Comparison of ENCODE assay signal across 11 cellular contexts in genomic region chr11:61769169-61769920, GRCh38. TPM values are rescaled to one million over a fixed set of nuclear protein-coding genes. Genes with fewer than 3 reads are reported as not detected.
DNase-seq lines count a peak whose midpoint lies in the region; ATAC-seq, FAIRE-seq and TF ChIP-seq lines count a peak whose summit lies in the region.
"Had no signal": no experiment of that assay in that cellular context is flagged by ENCODE, and none has a peak within 500 bp of the region (broad histone marks: within the 10 kb centered on the region; RNA-seq: fewer than 3 reads in every experiment).

No MANE protein-coding gene starts in this region.

- CTCF ChIA-PET in HCT116 (lab: Charles Lee) = no interaction called here
- CTCF ChIA-PET in H1 (lab: Charles Lee; ENCODE audit: partially characterized antibody) = interaction anchor here (0.8 to 5.3 kb wide), 5 partner anchors 13 to 63 kb away, joined by 3 to 26 read pairs (median 4); no protein-coding TSS in a partner anchor

- H3K14ac ChIP-seq in H1 (ENCODE audit: insufficient read length) = no peak overlapping the region

- no peak overlapping the region; the same call in none of the 2 replicates for H3K18ac ChIP-seq in H1 (ENCODE audit: extremely low read depth, low read length)

- peak; percentile 57 for ATAC-seq in HCT116
- ATAC-seq: activated CD8-positive, alpha-beta T cell treated with anti-CD3 and anti-CD28 coated beads, Interleukin-2, amount 10 ng/mL, durations not matched to agents 7 days and 5 days had no signal

- intact Hi-C loops in HCT116 (cut with micrococcal nuclease) = no loop called here

- no peaks in the 10 kb centered on the region for H3F3A ChIP-seq in smooth muscle cell (ENCODE audit: low read depth)

- no peak overlapping the region for H3K4ac ChIP-seq in H1 (replicated peaks; ENCODE audit: insufficient read length, low read depth, low read length)

- H2BK12ac ChIP-seq in H1 (ENCODE audit: low read depth, low read length) = no peak overlapping the region

- POLR2A ChIA-PET in HCT116 (lab: Charles Lee) (no interaction called here), H1 (lab: Charles Lee; ENCODE audit: partially characterized antibody) (interaction anchor here (1.0 kb wide), 1 partner anchor 11 kb away, joined by 5 read pairs; no protein-coding TSS in a partner anchor)

- TF ChIP-seq RAD21 in HCT116 (IDR thresholded peaks at IDR 0.05; ENCODE audit: low read depth) = no peak
- no peak; a peak in 1 of 4 replicates for TF ChIP-seq RAD21 in H1 (IDR thresholded peaks at IDR 0.05 in 1 of 2, conservative IDR thresholded peaks at IDR 0.05 in 1 of 2; ENCODE audit: low read depth in 2 of 2, low read length in 2 of 2)

- DNase-seq in HCT116 (ENCODE audit: low read depth, low spot score) (no peak), H1 (ENCODE audit: low read depth in 1 of 2, low spot score in 2 of 2) (no peak), smooth muscle cell (lab: John Stamatoyannopoulos, UW; ENCODE audit: unreplicated experiment) (no peak), NCI-H2171 (lab: John Stamatoyannopoulos, UW) (no peak), NCI-H748 (lab: John Stamatoyannopoulos, UW; ENCODE audit: unreplicated experiment) (no peak)
- no peak for DNase-seq in activated CD4-positive, alpha-beta T cell treated with anti-CD3 and anti-CD28 coated beads for 4 hours
- DNase-seq: activated CD8-positive, alpha-beta T cell treated with anti-CD3 and anti-CD28 coated beads, Interleukin-2, amount 10 ng/mL, durations not matched to agents 7 days and 5 days; amygdala; NCI-H446 had no signal

- H3K4me2 ChIP-seq in HCT116 (ENCODE audit: low read length) = no peak overlapping the region; the same call in 1 of the 2 replicates
- no peak overlapping the region for H3K4me2 ChIP-seq in H1 (ENCODE audit: insufficient read depth in 1 of 2, low read depth in 2 of 2, low read length in 2 of 2)
- H3K4me2 ChIP-seq in smooth muscle cell = no peak overlapping the region

- no peak for TF ChIP-seq POLR2A in HCT116 (IDR thresholded peaks at IDR 0.05; ENCODE audit: borderline replicate concordance, extremely low read depth, insufficient read depth, insufficient read length)
- no peak for TF ChIP-seq POLR2A in H1 (IDR thresholded peaks at IDR 0.05; ENCODE audit: control extremely low read depth in 1 of 2, low read depth in 2 of 2, low read length in 2 of 2)

- H4K5ac ChIP-seq in H1 (ENCODE audit: insufficient read length, low read depth, low read length) = no peak overlapping the region

- no peak for FAIRE-seq in H1 (lab: Jason Lieb, UNC)
- FAIRE-seq: GM19239 had no signal

- 74% methylated on average over 23 of the region's 33 CpGs; no CpG with 5 or more reads in 1 of the 2 experiments for WGBS in H1 (ENCODE audit: extremely low coverage in 1 of 2, insufficient coverage in 1 of 2, insufficient read length in 1 of 2, insufficient replicate concordance in 2 of 2, low coverage in 1 of 2, low lambda C conversion rate in 2 of 2, missing lambda C conversion rate in 1 of 2), 2 experiments
- WGBS in smooth muscle cell (ENCODE audit: low lambda C conversion rate) = 90% methylated on average over 33 of the region's 33 CpGs

- H2AK5ac ChIP-seq in H1 (ENCODE audit: low read depth, low read length) = no peak overlapping the region

- H3K79me1 ChIP-seq in H1 (ENCODE audit: low read depth, low read length) = no peaks in the 10 kb centered on the region

- H3K27me3 ChIP-seq in HCT116 (ENCODE audit: insufficient read depth, low read length) (no peaks in the 10 kb centered on the region), H1 (replicated peaks in 1 of 4; ENCODE audit: control insufficient read depth in 3 of 4, extremely low read depth in 1 of 4, insufficient read depth in 3 of 4, low read length in 3 of 4) (no peaks in the 10 kb centered on the region), smooth muscle cell (ENCODE audit: low read depth) (no peaks in the 10 kb centered on the region)

- H3K27ac ChIP-seq in HCT116 (ENCODE audit: low read depth, low read length) (no peak overlapping the region), H1 (ENCODE audit: low read depth, low read length) (no peak overlapping the region; the same call in 1 of the 2 replicates), smooth muscle cell (ENCODE audit: low read depth) (no peak overlapping the region)

- RAD21 ChIA-PET in HCT116 (lab: Charles Lee; ENCODE audit: low non-redundant PET in 1 of 2, low total read pairs in 2 of 2, uncharacterized antibody in 2 of 2, unreplicated experiment in 2 of 2) = no interaction called here

- TF ChIP-seq CTCF in HCT116 (IDR thresholded peaks at IDR 0.05 in 2 of 3, conservative IDR thresholded peaks at IDR 0.05 in 1 of 3; ENCODE audit: borderline replicate concordance in 1 of 3, insufficient read depth in 1 of 3, low read depth in 2 of 3, low read length in 2 of 3) (peak in 2 of 3 experiments; percentile 14 to 24; a peak in 2 of 6 replicates), H1 (IDR thresholded peaks at IDR 0.05; ENCODE audit: control extremely low read depth in 1 of 3, insufficient read depth in 1 of 3, low read depth in 1 of 3, low read length in 3 of 3) (peak; percentile 36 to 44 (median 43)), smooth muscle cell (IDR thresholded peaks at IDR 0.05; ENCODE audit: borderline replicate concordance, insufficient read depth, poor library complexity, severe bottlenecking) (peak; percentile 6)

- 0 out of 2 replicates have a peak overlapping the region, but pooled peaks have one; percentile 60 for H2BK5ac ChIP-seq in H1 (ENCODE audit: low read depth, low read length)

- H3K9ac ChIP-seq in HCT116 (ENCODE audit: low read length) (no peak overlapping the region), H1 (replicated peaks in 1 of 4; ENCODE audit: extremely low read depth in 1 of 4, low read depth in 3 of 4, low read length in 3 of 4) (no peak overlapping the region), smooth muscle cell (ENCODE audit: low read depth) (no peak overlapping the region)

- H3K9me2 ChIP-seq in HCT116 (ENCODE audit: insufficient read depth) = no peaks in the 10 kb centered on the region

- H3K23me2 ChIP-seq in H1 (ENCODE audit: low read depth, low read length) = no peaks in the 10 kb centered on the region

- no peak overlapping the region for H2AFZ ChIP-seq in HCT116 (ENCODE audit: low read depth, low read length, poor library complexity, severe bottlenecking)
- no peak overlapping the region for H2AFZ ChIP-seq in H1 (ENCODE audit: low read length)
- H2AFZ ChIP-seq in smooth muscle cell (ENCODE audit: low read depth) = no peak overlapping the region

- no peak overlapping the region for H2BK20ac ChIP-seq in H1 (ENCODE audit: low read length)

- H3K9me3 ChIP-seq in HCT116 (ENCODE audit: control insufficient read depth in 1 of 2, insufficient read depth in 1 of 2, low read depth in 1 of 2, low read length in 2 of 2) = no peaks in the 10 kb centered on the region
- H3K9me3 ChIP-seq in H1 (ENCODE audit: insufficient read depth in 2 of 2, low read depth in 1 of 2, low read length in 1 of 2) = no peaks in the 10 kb centered on the region
- H3K9me3 ChIP-seq in smooth muscle cell (replicated peaks; ENCODE audit: low read depth) = no peaks in the 10 kb centered on the region

- no peak overlapping the region; the same call in 1 of the 2 replicates for H2BK15ac ChIP-seq in H1 (ENCODE audit: low read length)

- H4K91ac ChIP-seq in H1 (replicated peaks; ENCODE audit: insufficient read length, low read length) = no peak overlapping the region

- H3K23ac ChIP-seq in H1 (ENCODE audit: insufficient read length) = no peak overlapping the region

- 0 out of 2 replicates have a peak, but pooled peaks cover 2% of the 10 kb centered on the region for H3K79me2 ChIP-seq in HCT116 (ENCODE audit: insufficient read depth, low read length)
- H3K79me2 ChIP-seq in H1 (ENCODE audit: control insufficient read depth in 1 of 2, insufficient read depth in 2 of 2, low read length in 2 of 2) = no peaks in the 10 kb centered on the region
- peaks cover 2% of the 10 kb centered on the region for H3K79me2 ChIP-seq in smooth muscle cell (ENCODE audit: low read depth)

- H4K20me1 ChIP-seq in HCT116 (ENCODE audit: insufficient read depth) (no peaks in the 10 kb centered on the region), H1 (replicated peaks in 1 of 2; ENCODE audit: control insufficient read depth in 1 of 2, insufficient read depth in 2 of 2, low read length in 2 of 2) (no peaks in the 10 kb centered on the region), smooth muscle cell (ENCODE audit: low read depth) (peaks cover 22% of the 10 kb centered on the region)

- peak overlapping the region; percentile 60 for H4K8ac ChIP-seq in H1 (ENCODE audit: extremely low read depth, insufficient read depth, low read length)

- no peak for TF ChIP-seq EP300 in H1 (IDR thresholded peaks at IDR 0.05; ENCODE audit: borderline replicate concordance in 1 of 2, low read depth in 2 of 2, low read length in 2 of 2)

- H3K4me3 ChIP-seq in HCT116 (replicated peaks in 1 of 2; ENCODE audit: low read depth in 1 of 2, low read length in 2 of 2) (no peak overlapping the region), H1 (ENCODE audit: extremely low read depth in 1 of 4, insufficient read depth in 2 of 4, low read depth in 3 of 4, low read length in 4 of 4) (no peak overlapping the region), smooth muscle cell (no peak overlapping the region)

- no peaks in the 10 kb centered on the region for H3K36me3 ChIP-seq in HCT116 (ENCODE audit: control insufficient read depth in 1 of 2, insufficient read depth in 2 of 2, low read length in 2 of 2)
- no peaks in the 10 kb centered on the region for H3K36me3 ChIP-seq in H1 (ENCODE audit: control insufficient read depth in 2 of 4, insufficient read depth in 4 of 4, low read length in 3 of 4)
- no peaks in the 10 kb centered on the region for H3K36me3 ChIP-seq in smooth muscle cell (ENCODE audit: low read depth)

- BruUV-seq in HCT116 (replicated peaks; lab: Mats Ljungman, UMichigan) = no TSS peak

- H2BK120ac ChIP-seq in H1 (replicated peaks; ENCODE audit: low read depth, low read length) = no peak overlapping the region

- H3K4me1 ChIP-seq in HCT116 (ENCODE audit: control insufficient read depth in 1 of 2, insufficient read depth in 2 of 2, low read length in 2 of 2) (peaks cover 10 to 20% of the 10 kb centered on the region in 2 experiments), H1 (replicated peaks in 1 of 4; ENCODE audit: control insufficient read depth in 3 of 4, insufficient read depth in 4 of 4, low read length in 3 of 4) (peaks cover 0 to 21% (median 15%) of the 10 kb centered on the region in 4 experiments; a peak in 5 of 7 replicates), smooth muscle cell (ENCODE audit: low read depth) (peaks cover 5% of the 10 kb centered on the region)

- no peak overlapping the region for H3K56ac ChIP-seq in H1 (replicated peaks; ENCODE audit: insufficient read length, low read depth, low read length)

RNA-seq across cellular contexts. Expression of gene MYRF, which starts 16.9 kb away (rescaled TPM):
- total RNA-seq in HCT116 (2021; ENCODE audit: unreplicated experiment) (52.3 TPM), smooth muscle cell (11.1 and 12.2 TPM in 2 replicates)
- polyA plus RNA-seq in HCT116 (2012) = 49.0 and 50.1 TPM in 2 replicates
- 6.0 TPM in 2 replicates for total RNA-seq in H1 (2021; fragmentation: NEBNext Ultra II Directional; extraction: Animal tissue kit (Norgen Biotek cat#: 25700))
- polyA plus RNA-seq in H1 (2011; rRNA removed) (6.1 and 7.6 TPM in 2 replicates), smooth muscle cell (13.7 and 19.0 TPM in 2 replicates)
- 4.4 TPM for polyA plus RNA-seq in H1 (2011; cell fraction: cytosol; rRNA removed)
- polyA plus RNA-seq in H1 (2011; cell fraction: nucleus; rRNA removed) = 37.7 TPM
- 3.9 to 7.2 TPM (median 6.2 TPM) in 4 replicates for polyA plus RNA-seq in H1 (2012, experiment 1 of 2)
- 3.1 TPM for polyA plus RNA-seq in H1 (2012, experiment 2 of 2)
- polyA plus RNA-seq in H1 (2013, experiment 1 of 2) = 5.1 TPM
- polyA plus RNA-seq in H1 (2013, experiment 2 of 2) = 4.7 TPM
- polyA minus RNA-seq in H1 (2011; rRNA and poly(A)+ RNA removed) = 3.0 and 4.7 TPM in 2 replicates
- polyA minus RNA-seq in H1 (2011; cell fraction: cytosol; rRNA and poly(A)+ RNA removed) = 3.7 TPM
- polyA minus RNA-seq in H1 (2011; cell fraction: nucleus; rRNA and poly(A)+ RNA removed) = 9.6 TPM
- polyA plus RNA-seq: IgD-negative memory B cell had no signal

RNA-seq across cellular contexts. Expression of gene TMEM258, which starts 23.1 kb away (rescaled TPM):
- 160 TPM for total RNA-seq in HCT116 (2021; ENCODE audit: unreplicated experiment)
- 403 and 404 TPM in 2 replicates for polyA plus RNA-seq in HCT116 (2012)
- total RNA-seq in H1 (2021; fragmentation: NEBNext Ultra II Directional; extraction: Animal tissue kit (Norgen Biotek cat#: 25700)) = 186 and 191 TPM in 2 replicates
- 622 and 759 TPM in 2 replicates for polyA plus RNA-seq in H1 (2011; rRNA removed)
- 508 TPM for polyA plus RNA-seq in H1 (2011; cell fraction: cytosol; rRNA removed)
- 357 TPM for polyA plus RNA-seq in H1 (2011; cell fraction: nucleus; rRNA removed)
- polyA plus RNA-seq in H1 (2012, experiment 1 of 2) = 367 to 567 TPM (median 473 TPM) in 4 replicates
- polyA plus RNA-seq in H1 (2012, experiment 2 of 2) = 392 TPM
- polyA plus RNA-seq in H1 (2013, experiment 1 of 2) = 338 TPM
- 352 TPM for polyA plus RNA-seq in H1 (2013, experiment 2 of 2)
- 163 and 184 TPM in 2 replicates for polyA minus RNA-seq in H1 (2011; rRNA and poly(A)+ RNA removed)
- polyA minus RNA-seq in H1 (2011; cell fraction: cytosol; rRNA and poly(A)+ RNA removed) = 130 TPM
- 123 TPM for polyA minus RNA-seq in H1 (2011; cell fraction: nucleus; rRNA and poly(A)+ RNA removed)
- total RNA-seq in smooth muscle cell = 97.2 and 118 TPM in 2 replicates
- 300 and 317 TPM in 2 replicates for polyA plus RNA-seq in smooth muscle cell

RNA-seq across cellular contexts. Expression of gene FEN1, which starts 23.4 kb away (rescaled TPM):
- total RNA-seq in HCT116 (2021; ENCODE audit: unreplicated experiment) = 89.5 TPM
- polyA plus RNA-seq in HCT116 (2012) = 53.8 and 55.2 TPM in 2 replicates
- 84.5 and 86.1 TPM in 2 replicates for total RNA-seq in H1 (2021; fragmentation: NEBNext Ultra II Directional; extraction: Animal tissue kit (Norgen Biotek cat#: 25700))
- 52.6 and 52.9 TPM in 2 replicates for polyA plus RNA-seq in H1 (2011; rRNA removed)
- 75.9 TPM for polyA plus RNA-seq in H1 (2011; cell fraction: cytosol; rRNA removed)
- 39.1 TPM for polyA plus RNA-seq in H1 (2011; cell fraction: nucleus; rRNA removed)
- 91.9 to 107 TPM (median 97.9 TPM) in 4 replicates for polyA plus RNA-seq in H1 (2012, experiment 1 of 2)
- 35.6 TPM for polyA plus RNA-seq in H1 (2012, experiment 2 of 2)
- polyA plus RNA-seq in H1 (2013, experiment 1 of 2) = 52.4 TPM
- 55.2 TPM for polyA plus RNA-seq in H1 (2013, experiment 2 of 2)
- polyA minus RNA-seq in H1 (2011; rRNA and poly(A)+ RNA removed) = 74.7 and 76.2 TPM in 2 replicates
- polyA minus RNA-seq in H1 (2011; cell fraction: cytosol; rRNA and poly(A)+ RNA removed) = 43.7 TPM
- 41.1 TPM for polyA minus RNA-seq in H1 (2011; cell fraction: nucleus; rRNA and poly(A)+ RNA removed)
- 12.1 and 15.6 TPM in 2 replicates for total RNA-seq in smooth muscle cell
- polyA plus RNA-seq in smooth muscle cell = 21.1 and 23.3 TPM in 2 replicates

RNA-seq across cellular contexts. Expression of gene FADS1, which starts 47.5 kb away (rescaled TPM):
- total RNA-seq in HCT116 (2021; ENCODE audit: unreplicated experiment) (56.6 TPM), smooth muscle cell (122 and 144 TPM in 2 replicates)
- 28.8 and 36.3 TPM in 2 replicates for polyA plus RNA-seq in HCT116 (2012)
- total RNA-seq in H1 (2021; fragmentation: NEBNext Ultra II Directional; extraction: Animal tissue kit (Norgen Biotek cat#: 25700)) = 115 and 116 TPM in 2 replicates
- polyA plus RNA-seq in H1 (2011; rRNA removed) (141 and 160 TPM in 2 replicates), smooth muscle cell (176 and 266 TPM in 2 replicates)
- 127 TPM for polyA plus RNA-seq in H1 (2011; cell fraction: cytosol; rRNA removed)
- 141 TPM for polyA plus RNA-seq in H1 (2011; cell fraction: nucleus; rRNA removed)
- polyA plus RNA-seq in H1 (2012, experiment 1 of 2) = 83.3 to 97.8 TPM (median 90.8 TPM) in 4 replicates
- 40.1 TPM for polyA plus RNA-seq in H1 (2012, experiment 2 of 2)
- polyA plus RNA-seq in H1 (2013, experiment 1 of 2) = 153 TPM
- 174 TPM for polyA plus RNA-seq in H1 (2013, experiment 2 of 2)
- polyA minus RNA-seq in H1 (2011; rRNA and poly(A)+ RNA removed) = 251 and 278 TPM in 2 replicates
- polyA minus RNA-seq in H1 (2011; cell fraction: cytosol; rRNA and poly(A)+ RNA removed) = 150 TPM
- polyA minus RNA-seq in H1 (2011; cell fraction: nucleus; rRNA and poly(A)+ RNA removed) = 146 TPM

RNA-seq across cellular contexts. Expression of gene FADS2, which starts 58.8 kb away (rescaled TPM):
- total RNA-seq in HCT116 (2021; ENCODE audit: unreplicated experiment) (17.1 TPM), smooth muscle cell (279 and 332 TPM in 2 replicates)
- polyA plus RNA-seq in HCT116 (2012) = 17.3 and 18.8 TPM in 2 replicates
- 499 and 526 TPM in 2 replicates for total RNA-seq in H1 (2021; fragmentation: NEBNext Ultra II Directional; extraction: Animal tissue kit (Norgen Biotek cat#: 25700))
- polyA plus RNA-seq in H1 (2011; rRNA removed) (635 and 701 TPM in 2 replicates), smooth muscle cell (285 and 495 TPM in 2 replicates)
- 497 TPM for polyA plus RNA-seq in H1 (2011; cell fraction: cytosol; rRNA removed)
- polyA plus RNA-seq in H1 (2011; cell fraction: nucleus; rRNA removed) = 671 TPM
- polyA plus RNA-seq in H1 (2012, experiment 1 of 2) = 387 to 431 TPM (median 414 TPM) in 4 replicates
- polyA plus RNA-seq in H1 (2012, experiment 2 of 2) = 532 TPM
- polyA plus RNA-seq in H1 (2013, experiment 1 of 2) = 1,100 TPM
- 1,238 TPM for polyA plus RNA-seq in H1 (2013, experiment 2 of 2)
- polyA minus RNA-seq in H1 (2011; rRNA and poly(A)+ RNA removed) = 977 and 989 TPM in 2 replicates
- 321 TPM for polyA minus RNA-seq in H1 (2011; cell fraction: cytosol; rRNA and poly(A)+ RNA removed)
- polyA minus RNA-seq in H1 (2011; cell fraction: nucleus; rRNA and poly(A)+ RNA removed) = 205 TPM

Comparison
In these comparisons a context has a peak if more than half of its experiments do, and no peak if none do; other contexts are left out.
1. Of the 16 proteins assayed by ChIP-seq in both H1 and HCT116: peak only in H1: SP1; only in HCT116: none; in both: CTCF; in neither: 14.